ENCODE assay signal across 9 cellular contexts in genomic region chr3:116770815-116771450, GRCh38.
DNase-seq lines count a peak whose midpoint lies in the region; ATAC-seq and TF ChIP-seq lines count a peak whose summit lies in the region.
"Had no signal": no experiment of that assay in that cellular context is flagged by ENCODE, and none has a peak within 500 bp of the region (broad histone marks: within the 10 kb centered on the region; RNA-seq: fewer than 3 reads in every experiment).

No MANE protein-coding gene starts in this region.

- H4K20me1 ChIP-seq in DND-41 (ENCODE audit: insufficient read depth, low read length): no peaks in the 10 kb centered on the region

- POLR2A ChIA-PET in activated CD4-positive, alpha-beta T cell treated with anti-CD3 and anti-CD28 coated beads, Interleukin-2, amount 10 ng/mL, durations not matched to agents 7 days and 5 days (lab: Charles Lee): no interaction called here

- H2BK5ac ChIP-seq in neuronal stem cell (ENCODE audit: low read length): no peak overlapping the region

- H2AK5ac ChIP-seq in neuronal stem cell (ENCODE audit: low read depth, low read length): no peak overlapping the region

- no peak overlapping the region for H3K18ac ChIP-seq in neuronal stem cell (ENCODE audit: low read length)

- H4K8ac ChIP-seq in neuronal stem cell (ENCODE audit: low read depth, low read length): no peak overlapping the region

- no peaks in the 10 kb centered on the region for H3K79me1 ChIP-seq in neuronal stem cell (ENCODE audit: low read depth, low read length)

- no peaks in the 10 kb centered on the region for H3K9me3 ChIP-seq in DND-41 (ENCODE audit: insufficient read depth, low read length, severe bottlenecking)
- H3K9me3 ChIP-seq in neuronal stem cell (replicated peaks in 1 of 2; ENCODE audit: control insufficient read depth in 2 of 2, insufficient read depth in 1 of 2, low read depth in 1 of 2, low read length in 2 of 2): no peaks in the 10 kb centered on the region

- no peaks in the 10 kb centered on the region for H3K4me1 ChIP-seq in DND-41 (ENCODE audit: insufficient read depth, low read length)
- no peaks in the 10 kb centered on the region for H3K4me1 ChIP-seq in neuronal stem cell (ENCODE audit: control insufficient read depth in 2 of 2, insufficient read depth in 1 of 2, low read depth in 1 of 2, low read length in 2 of 2)

- H3K4ac ChIP-seq in neuronal stem cell (ENCODE audit: low read length): no peak overlapping the region

- H3K27me3 Mint-ChIP-seq in activated CD4-positive, alpha-beta T cell treated with anti-CD3 and anti-CD28 coated beads, Interleukin-2, amount 10 ng/mL, durations not matched to agents 7 days and 5 days: no peaks in the 10 kb centered on the region
- H3K27me3 Mint-ChIP-seq: activated naive CD8-positive, alpha-beta T cell had no signal

- no peak overlapping the region for H3K23ac ChIP-seq in neuronal stem cell (ENCODE audit: low read depth, low read length, poor library complexity)

- H3K4me2 ChIP-seq in DND-41 (ENCODE audit: insufficient read depth, low read length) (no peak overlapping the region), neuronal stem cell (ENCODE audit: insufficient read depth, low read length, poor library complexity, severe bottlenecking) (no peak overlapping the region)

- no peak overlapping the region for H3K27ac Mint-ChIP-seq in activated CD4-positive, alpha-beta T cell treated with anti-CD3 and anti-CD28 coated beads, Interleukin-2, amount 10 ng/mL, durations not matched to agents 7 days and 5 days
- H3K27ac Mint-ChIP-seq: activated naive CD8-positive, alpha-beta T cell had no signal

- H3K4me3 ChIP-seq in DND-41 (ENCODE audit: low read depth in 1 of 2, low read length in 2 of 2): no peak overlapping the region
- H3K4me3 ChIP-seq in fibroblast of pulmonary artery (replicated peaks; ENCODE audit: low read depth, low read length): no peak overlapping the region
- no peak overlapping the region for H3K4me3 ChIP-seq in neuronal stem cell (ENCODE audit: low read length in 2 of 2)

- TF ChIP-seq CTCF in DND-41 (IDR thresholded peaks at IDR 0.05; ENCODE audit: borderline replicate concordance, extremely low read depth, low read length, poor library complexity, severe bottlenecking): peak; percentile 89
- TF ChIP-seq CTCF in GM20000 (IDR thresholded peaks at IDR 0.05; ENCODE audit: extremely low read depth, missing control alignments): peak; percentile 95
- no peak for TF ChIP-seq CTCF in fibroblast of pulmonary artery (IDR thresholded peaks at IDR 0.05; ENCODE audit: low read length, missing control alignments)

- WGBS in neuronal stem cell (ENCODE audit: extremely low coverage in 2 of 2, insufficient read length in 2 of 2, insufficient replicate concordance in 1 of 2), 2 donors: no CpG with 5 or more reads among the region's 7 CpGs

- H2BK15ac ChIP-seq in neuronal stem cell (ENCODE audit: low read length): no peak overlapping the region

- no peaks in the 10 kb centered on the region for H3K9me3 Mint-ChIP-seq in activated CD4-positive, alpha-beta T cell treated with anti-CD3 and anti-CD28 coated beads, Interleukin-2, amount 10 ng/mL, durations not matched to agents 7 days and 5 days

- no peaks in the 10 kb centered on the region for H3K79me2 ChIP-seq in DND-41 (ENCODE audit: insufficient read depth, low read length)

- no peaks in the 10 kb centered on the region for H3K4me1 Mint-ChIP-seq in activated CD4-positive, alpha-beta T cell treated with anti-CD3 and anti-CD28 coated beads, Interleukin-2, amount 10 ng/mL, durations not matched to agents 7 days and 5 days

- H3K27ac ChIP-seq in DND-41 (ENCODE audit: low read length) (no peak overlapping the region), neuronal stem cell (replicated peaks; ENCODE audit: low read length) (no peak overlapping the region)

- H3K27me3 ChIP-seq in DND-41 (ENCODE audit: insufficient read depth, low read length, poor library complexity) (no peaks in the 10 kb centered on the region), neuronal stem cell (ENCODE audit: control insufficient read depth in 3 of 3, insufficient read depth in 3 of 3, low read depth in 1 of 3, low read length in 3 of 3) (no peaks in the 10 kb centered on the region)

- H3K4me3 Mint-ChIP-seq in activated CD4-positive, alpha-beta T cell treated with anti-CD3 and anti-CD28 coated beads, Interleukin-2, amount 10 ng/mL, durations not matched to agents 7 days and 5 days: no peak overlapping the region
- H3K4me3 Mint-ChIP-seq: activated naive CD8-positive, alpha-beta T cell had no signal

- H3K9ac ChIP-seq in DND-41 (ENCODE audit: low read depth, low read length) (no peak overlapping the region), neuronal stem cell (ENCODE audit: low read depth, low read length, poor library complexity) (no peak overlapping the region)

- H3K14ac ChIP-seq in neuronal stem cell (ENCODE audit: low read length): no peak overlapping the region

- CTCF ChIA-PET in activated CD4-positive, alpha-beta T cell treated with anti-CD3 and anti-CD28 coated beads, Interleukin-2, amount 10 ng/mL, durations not matched to agents 7 days and 5 days (lab: Charles Lee): interaction anchor here (0.6 to 0.7 kb wide), 2 partner anchors 148 to 1856 kb away, joined by 3 to 4 read pairs; no protein-coding TSS in a partner anchor

- ATAC-seq in DND-41 (ENCODE audit: insufficient read depth, low read depth): peak; percentile 90
- ATAC-seq in HG03469 (IDR thresholded peaks at IDR 0.05; ENCODE audit: unreplicated experiment): peak; percentile 99

- no peaks in the 10 kb centered on the region for H3K36me3 ChIP-seq in DND-41 (ENCODE audit: insufficient read depth, low read length)
- H3K36me3 ChIP-seq in neuronal stem cell (replicated peaks in 1 of 2; ENCODE audit: control insufficient read depth in 2 of 2, insufficient read depth in 2 of 2, low read length in 2 of 2): no peaks in the 10 kb centered on the region

- H2BK12ac ChIP-seq in neuronal stem cell (ENCODE audit: low read length): no peak overlapping the region

- DNase-seq in DND-41 (peak; percentile 66), GM20000 (ENCODE audit: low spot score) (peak; percentile 57), NCI-H345 treated with DMSO at 0.1 percent for 48 hours (lab: John Stamatoyannopoulos, UW; ENCODE audit: unreplicated experiment) (peak; percentile 51), fibroblast of pulmonary artery (ENCODE audit: low read depth) (peak; percentile 85), neuronal stem cell (ENCODE audit: low spot score) (peak; percentile 74)
- DNase-seq in activated CD4-positive, alpha-beta T cell treated with anti-CD3 and anti-CD28 coated beads, Interleukin-2, amount 10 ng/mL, durations not matched to agents 7 days and 5 days: peak; percentile 51
- DNase-seq in effector CD4-positive, alpha-beta T cell: no peak

- no peak overlapping the region for H2BK120ac ChIP-seq in neuronal stem cell (ENCODE audit: low read depth, low read length)

- H3K36me3 Mint-ChIP-seq in activated CD4-positive, alpha-beta T cell treated with anti-CD3 and anti-CD28 coated beads, Interleukin-2, amount 10 ng/mL, durations not matched to agents 7 days and 5 days (ENCODE audit: low read depth): no peaks in the 10 kb centered on the region
- H3K36me3 Mint-ChIP-seq: activated naive CD8-positive, alpha-beta T cell had no signal

- H2AFZ ChIP-seq in DND-41 (ENCODE audit: low read depth, low read length) (no peak overlapping the region), neuronal stem cell (ENCODE audit: low read length) (no peak overlapping the region)

- no peak overlapping the region for H4K91ac ChIP-seq in neuronal stem cell (ENCODE audit: low read depth, low read length, poor library complexity)
